ENCODE assay signal across 20 cellular contexts in the genomic region with DNA sequence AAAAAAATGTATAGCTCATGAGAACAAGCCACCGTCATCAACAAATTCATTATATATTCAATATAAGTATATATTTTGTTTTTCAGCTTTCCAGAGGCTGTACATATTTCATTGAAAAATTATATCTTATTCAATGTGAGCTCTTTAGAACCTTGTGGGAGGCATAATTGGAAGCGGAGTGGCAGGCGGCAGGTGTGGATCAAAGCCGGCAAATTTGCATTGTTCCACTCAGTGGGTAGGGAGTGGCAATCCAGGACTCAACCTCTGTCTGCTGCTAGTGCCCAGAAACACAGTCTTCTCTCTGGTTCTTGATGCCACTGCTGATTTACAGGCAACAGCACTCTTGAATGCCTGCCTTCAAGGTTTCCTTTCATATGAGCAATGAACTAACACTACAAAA.
"Had no signal": no experiment of that assay in that cellular context is flagged by ENCODE, and none has a peak within 500 bp of the region (broad histone marks: within the 10 kb centered on the region; RNA-seq: fewer than 3 reads in every experiment).

No MANE protein-coding gene starts in this region.

- DNase-seq: activated CD4-positive, alpha-beta memory T cell treated with anti-CD3 and anti-CD28 coated beads, Interleukin-2, amount 10 ng/mL, durations not matched to agents 7 days and 5 days; activated CD4-positive, alpha-beta T cell treated with anti-CD3 and anti-CD28 coated beads, Interleukin-2, amount 10 ng/mL, durations not matched to agents 24 days and 14 days; activated effector memory CD4-positive, alpha-beta T cell treated with anti-CD3 and anti-CD28 coated beads, Interleukin-2, amount 50 U/mL, for 16 hours; activated naive CD4-positive, alpha-beta T cell treated with anti-CD3 and anti-CD28 coated beads, Interleukin-2, amount 50 U/mL, for 16 hours; activated naive CD8-positive, alpha-beta T cell treated with anti-CD3 and anti-CD28 coated beads, Interleukin-2, amount 50 U/mL, for 24 hours; activated T-cell treated with anti-CD3 and anti-CD28 coated beads, Interleukin-2, amount 50 U/mL, for 72 hours; cerebellar nuclear complex; cortex of kidney; kidney glomerular epithelial cell; left lung; naive thymus-derived CD8-positive, alpha-beta T cell; retina; sigmoid colon; stimulated activated CD4-positive, alpha-beta T cell treated with anti-CD3 and anti-CD28 coated beads, Interleukin-4, amount 100 ng/mL, for 1 hour; stimulated activated naive CD4-positive, alpha-beta T cell; testis; trophoblast cell; uterus had no signal

- H3K36me3 ChIP-seq: left lung, sigmoid colon, uterus had no signal

- H3K27me3 ChIP-seq: left lung, sigmoid colon, testis, uterus had no signal

- H3K9me3 ChIP-seq: left lung, sigmoid colon, testis, uterus had no signal

- H3K4me3 ChIP-seq: left lung, sigmoid colon, smooth muscle cell, testis, uterus had no signal

- H3K4me1 ChIP-seq: left lung, sigmoid colon, testis, uterus had no signal

- H3K27ac ChIP-seq: left lung, sigmoid colon, testis, uterus, VCaP had no signal
